Comparison of ENCODE assay signal across 32 cellular contexts in genomic region chr18:4309227-4309626, GRCh38.
"Had no signal": no experiment of that assay in that cellular context is flagged by ENCODE, and none has a peak within 500 bp of the region (broad histone marks: within the 10 kb centered on the region; RNA-seq: fewer than 3 reads in every experiment).

No MANE protein-coding gene starts in this region.

- H3K27me3 ChIP-seq: ascending aorta, breast epithelium, colonic mucosa, esophagus squamous epithelium had no signal

- H3K27me3 Mint-ChIP-seq: activated naive CD4-positive, alpha-beta T cell treated with anti-CD3 and anti-CD28 coated beads, Interleukin-2, amount 10 ng/mL, durations not matched to agents 7 days and 5 days; activated naive CD8-positive, alpha-beta T cell treated with anti-CD3 and anti-CD28 coated beads, Interleukin-2, amount 10 ng/mL, durations not matched to agents 7 days and 5 days; activated T-cell treated with anti-CD3 and anti-CD28 coated beads, Interleukin-2, amount 50 U/mL, for 24 hours; brain; T-helper 17 cell had no signal

- H3K36me3 ChIP-seq: ascending aorta, breast epithelium, cardiac muscle cell, colonic mucosa, esophagus squamous epithelium had no signal

- DNase-seq: activated CD4-positive, alpha-beta T cell treated with anti-CD3 and anti-CD28 coated beads for 1 hour; activated CD4-positive, alpha-beta T cell treated with anti-CD3 and anti-CD28 coated beads for 4 hours; activated CD4-positive, alpha-beta T cell treated with anti-CD3 and anti-CD28 coated beads, Interleukin-2, amount 50 U/mL, for 1 hour; activated CD4-positive, alpha-beta T cell treated with anti-CD3 and anti-CD28 coated beads, Interleukin-2, amount 50 U/mL, for 48 hours; activated CD8-positive, alpha-beta memory T cell treated with anti-CD3 and anti-CD28 coated beads, Interleukin-2, amount 50 U/mL, for 48 hours; activated CD8-positive, alpha-beta T cell treated with anti-CD3 and anti-CD28 coated beads, Interleukin-2, amount 10 ng/mL, durations not matched to agents 7 days and 5 days; activated gamma-delta T cell; activated naive CD4-positive, alpha-beta T cell; activated naive CD4-positive, alpha-beta T cell treated with anti-CD3 and anti-CD28 coated beads, Interleukin-2, amount 10 ng/mL, durations not matched to agents 7 days and 5 days; activated naive CD8-positive, alpha-beta T cell treated with anti-CD3 and anti-CD28 coated beads, Interleukin-2, amount 10 ng/mL, durations not matched to agents 7 days and 5 days; activated T-cell treated with anti-CD3 and anti-CD28 coated beads for 4 hours; activated T-cell treated with anti-CD3 and anti-CD28 coated beads, Interleukin-2, amount 50 U/mL, for 24 hours; activated T-cell treated with anti-CD3 and anti-CD28 coated beads, Interleukin-2, amount 50 U/mL, for 72 hours; central memory CD4-positive, alpha-beta T cell; cerebellar nuclear complex; colonic mucosa; effector CD8-positive, alpha-beta T cell; esophagus squamous epithelium; foreskin melanocyte; head of caudate nucleus; T-helper 1 cell; T-helper 17 cell; T1000 had no signal

- H3K4me3 ChIP-seq: ascending aorta, breast epithelium, cardiac muscle cell, colonic mucosa, esophagus squamous epithelium had no signal

- H3K9me3 Mint-ChIP-seq: activated naive CD4-positive, alpha-beta T cell treated with anti-CD3 and anti-CD28 coated beads, Interleukin-2, amount 10 ng/mL, durations not matched to agents 7 days and 5 days; activated naive CD4-positive, alpha-beta T cell treated with anti-CD3 and anti-CD28 coated beads, Interleukin-2, amount 50 U/mL, for 72 hours had no signal

- H3K27ac Mint-ChIP-seq: activated CD8-positive, alpha-beta T cell treated with anti-CD3 and anti-CD28 coated beads, Interleukin-2, amount 10 ng/mL, durations not matched to agents 7 days and 5 days; activated naive CD4-positive, alpha-beta T cell treated with anti-CD3 and anti-CD28 coated beads, Interleukin-2, amount 10 ng/mL, durations not matched to agents 7 days and 5 days; activated naive CD4-positive, alpha-beta T cell treated with anti-CD3 and anti-CD28 coated beads, Interleukin-2, amount 50 U/mL, for 72 hours; activated naive CD8-positive, alpha-beta T cell treated with anti-CD3 and anti-CD28 coated beads, Interleukin-2, amount 10 ng/mL, durations not matched to agents 7 days and 5 days; activated T-cell treated with anti-CD3 and anti-CD28 coated beads, Interleukin-2, amount 50 U/mL, for 24 hours; activated T-cell treated with anti-CD3 and anti-CD28 coated beads, Interleukin-2, amount 50 U/mL, for 72 hours; T-helper 17 cell; T-helper 2 cell treated with Interferon-gamma antibody and Interleukin-4, amounts not matched to agents 5 μg/mL and 100 μg/mL, for 36 hours had no signal

- H3K9me3 ChIP-seq: ascending aorta, breast epithelium, colonic mucosa, esophagus squamous epithelium had no signal

- ATAC-seq: activated CD8-positive, alpha-beta T cell treated with anti-CD3 and anti-CD28 coated beads, Interleukin-2, amount 10 ng/mL, durations not matched to agents 7 days and 5 days; activated naive CD4-positive, alpha-beta T cell treated with anti-CD3 and anti-CD28 coated beads, Interleukin-2, amount 50 U/mL, for 72 hours; activated T-cell treated with anti-CD3 and anti-CD28 coated beads, Interleukin-2, amount 50 U/mL, for 72 hours; T-helper 17 cell had no signal

- H3K36me3 Mint-ChIP-seq: activated naive CD4-positive, alpha-beta T cell treated with anti-CD3 and anti-CD28 coated beads, Interleukin-2, amount 10 ng/mL, durations not matched to agents 7 days and 5 days; activated naive CD4-positive, alpha-beta T cell treated with anti-CD3 and anti-CD28 coated beads, Interleukin-2, amount 50 U/mL, for 72 hours; activated naive CD8-positive, alpha-beta T cell treated with anti-CD3 and anti-CD28 coated beads, Interleukin-2, amount 10 ng/mL, durations not matched to agents 7 days and 5 days; brain had no signal

- H3K4me1 Mint-ChIP-seq: activated naive CD4-positive, alpha-beta T cell treated with anti-CD3 and anti-CD28 coated beads, Interleukin-2, amount 10 ng/mL, durations not matched to agents 7 days and 5 days; activated naive CD8-positive, alpha-beta T cell treated with anti-CD3 and anti-CD28 coated beads, Interleukin-2, amount 10 ng/mL, durations not matched to agents 7 days and 5 days; T-helper 17 cell had no signal

- FAIRE-seq: endometrium, endothelial cell of umbilical vein had no signal

- H3K4me3 Mint-ChIP-seq: activated CD8-positive, alpha-beta T cell treated with anti-CD3 and anti-CD28 coated beads, Interleukin-2, amount 10 ng/mL, durations not matched to agents 7 days and 5 days; activated naive CD4-positive, alpha-beta T cell treated with anti-CD3 and anti-CD28 coated beads, Interleukin-2, amount 10 ng/mL, durations not matched to agents 7 days and 5 days; activated naive CD8-positive, alpha-beta T cell treated with anti-CD3 and anti-CD28 coated beads, Interleukin-2, amount 10 ng/mL, durations not matched to agents 7 days and 5 days; activated T-cell treated with anti-CD3 and anti-CD28 coated beads, Interleukin-2, amount 50 U/mL, for 24 hours; activated T-cell treated with anti-CD3 and anti-CD28 coated beads, Interleukin-2, amount 50 U/mL, for 72 hours; T-helper 17 cell; T-helper 2 cell treated with Interferon-gamma antibody and Interleukin-4, amounts not matched to agents 5 μg/mL and 100 μg/mL, for 36 hours had no signal

- H3K27ac ChIP-seq: ascending aorta, breast epithelium, cardiac muscle cell, colonic mucosa, epithelial cell of prostate, esophagus squamous epithelium had no signal

- H3K4me1 ChIP-seq: ascending aorta, breast epithelium, colonic mucosa, esophagus squamous epithelium had no signal
